8 cellular contexts compared by ENCODE assay signal in the genomic region with DNA sequence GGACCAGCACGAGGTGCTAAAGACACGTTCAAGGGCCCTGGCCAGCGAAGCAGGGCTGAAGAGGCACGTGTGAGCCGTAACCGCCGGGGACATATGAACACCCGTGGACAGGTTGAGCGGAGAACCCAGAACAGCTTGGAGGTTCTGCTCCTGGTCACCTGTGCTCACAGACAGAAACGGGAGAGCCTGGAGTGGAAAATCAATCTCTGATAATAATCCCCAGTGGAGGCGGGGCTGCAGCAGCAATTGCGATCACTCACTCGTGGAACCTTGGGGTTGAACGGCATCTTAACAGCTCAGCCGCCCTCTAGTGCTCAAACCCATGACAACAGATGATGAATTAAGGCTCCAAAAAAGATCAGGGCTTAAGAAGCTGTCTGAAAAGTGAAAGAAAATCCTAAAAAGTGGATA. TPM values are rescaled to one million over a fixed set of nuclear protein-coding genes. Genes with fewer than 3 reads are reported as not detected.
DNase-seq lines count a peak whose midpoint lies in the region; ATAC-seq lines count a peak whose summit lies in the region.

No MANE protein-coding gene starts in this region.

- DNase-seq in NCI-H2227 (lab: John Stamatoyannopoulos, UW; ENCODE audit: unreplicated experiment) (peak; percentile 18), NCI-H2227 treated with DMSO at 0.1 percent for 48 hours (lab: John Stamatoyannopoulos, UW) (no peak), NCI-H460 (ENCODE audit: extremely low read depth, low read depth) (peak; percentile 58), lung microvascular endothelial cell (ENCODE audit: low read depth in 2 of 2) (peak; percentile 46 to 50)
- peak; percentile 20 for DNase-seq in activated effector memory CD4-positive, alpha-beta T cell treated with Interleukin-2 at 50 U/mL for 16 hours

- ATAC-seq in HG03571 (IDR thresholded peaks at IDR 0.05; ENCODE audit: unreplicated experiment): no peak
- no peak for ATAC-seq in GM21576 (IDR thresholded peaks at IDR 0.05; ENCODE audit: unreplicated experiment)
- ATAC-seq in HG03025 (IDR thresholded peaks at IDR 0.05; ENCODE audit: low FRiP score, unreplicated experiment): no peak

RNA-seq across cellular contexts. Expression of a gene that starts 25.6 kb away (rescaled TPM):
- total RNA-seq in NCI-H460 (2014; rRNA removed; shearing (Covaris generic)): 13.8 and 18.7 TPM in 2 replicates
- 13.9 and 16.3 TPM in 2 replicates for polyA plus RNA-seq in NCI-H460 (2014; cell fraction: nucleus; rRNA removed)
- total RNA-seq in lung microvascular endothelial cell: 49.5 and 96.8 TPM in 2 replicates
